ENCODE assay signal across 31 cellular contexts in genomic region chr15:66045542-66045941, GRCh38.
"Had no signal": no experiment of that assay in that cellular context is flagged by ENCODE, and none has a peak within 500 bp of the region (broad histone marks: within the 10 kb centered on the region; RNA-seq: fewer than 3 reads in every experiment).

No MANE protein-coding gene starts in this region.

- H3K36me3 ChIP-seq: ascending aorta, brain microvascular endothelial cell, breast epithelium had no signal

- FAIRE-seq: TTC549 had no signal

- ATAC-seq: activated CD8-positive, alpha-beta memory T cell treated with anti-CD3 and anti-CD28 coated beads, Interleukin-2, amount 10 ng/mL, durations not matched to agents 7 days and 5 days; activated CD8-positive, alpha-beta T cell treated with anti-CD3 and anti-CD28 coated beads, Interleukin-2, amount 10 ng/mL, durations not matched to agents 7 days and 5 days; activated naive CD8-positive, alpha-beta T cell treated with anti-CD3 and anti-CD28 coated beads, Interleukin-2, amount 50 U/mL, for 24 hours; body of pancreas had no signal

- DNase-seq: activated B cell treated with CpG ODN at 0.5 μM for 24 hours; activated CD4-positive, alpha-beta memory T cell treated with anti-CD3 and anti-CD28 coated beads for 36 hours; activated CD4-positive, alpha-beta T cell treated with anti-CD3 and anti-CD28 coated beads for 4 hours; activated CD4-positive, alpha-beta T cell treated with anti-CD3 and anti-CD28 coated beads, Interleukin-2, amount 10 ng/mL, durations not matched to agents 24 days and 14 days; activated CD4-positive, alpha-beta T cell treated with anti-CD3 and anti-CD28 coated beads, Interleukin-2, amount 50 U/mL, for 1 hour; activated CD4-positive, alpha-beta T cell treated with anti-CD3 and anti-CD28 coated beads, Interleukin-2, amount 50 U/mL, for 4 hours; activated CD4-positive, CD25-positive, alpha-beta regulatory T cell treated with anti-CD3 and anti-CD28 coated beads, Interleukin-2, amount 50 U/mL, for 72 hours; activated CD8-positive, alpha-beta memory T cell treated with anti-CD3 and anti-CD28 coated beads for 24 hours; activated CD8-positive, alpha-beta memory T cell treated with anti-CD3 and anti-CD28 coated beads, Interleukin-2, amount 10 ng/mL, durations not matched to agents 7 days and 5 days; activated CD8-positive, alpha-beta memory T cell treated with anti-CD3 and anti-CD28 coated beads, Interleukin-2, amount 50 U/mL, for 48 hours; activated CD8-positive, alpha-beta T cell treated with anti-CD3 and anti-CD28 coated beads, Interleukin-2, amount 10 ng/mL, durations not matched to agents 7 days and 5 days; activated effector memory CD4-positive, alpha-beta T cell treated with Interleukin-2 at 50 U/mL for 16 hours; activated gamma-delta T cell; activated naive CD4-positive, alpha-beta T cell treated with anti-CD3 and anti-CD28 coated beads, Interleukin-2, amount 10 ng/mL, durations not matched to agents 7 days and 5 days; activated naive CD4-positive, alpha-beta T cell treated with Interleukin-2 at 50 U/mL for 16 hours; activated naive CD8-positive, alpha-beta T cell treated with anti-CD3 and anti-CD28 coated beads, Interleukin-2, amount 10 ng/mL, durations not matched to agents 7 days and 5 days; activated naive CD8-positive, alpha-beta T cell treated with anti-CD3 and anti-CD28 coated beads, Interleukin-2, amount 50 U/mL, for 24 hours; activated T-cell treated with anti-CD3 and anti-CD28 coated beads, Interleukin-2, amount 50 U/mL, for 24 hours; activated T-cell treated with anti-CD3 and anti-CD28 coated beads, Interleukin-2, amount 50 U/mL, for 48 hours; amygdala; anterior cingulate cortex; body of pancreas; brain microvascular endothelial cell; central memory CD4-positive, alpha-beta T cell; T-helper 1 cell; T-helper 2 cell; T-helper 9 cell had no signal

- H3K4me3 ChIP-seq: ascending aorta, body of pancreas, breast epithelium had no signal

- H3K4me1 ChIP-seq: ascending aorta, breast epithelium had no signal

- H3K27me3 ChIP-seq: ascending aorta, body of pancreas, breast epithelium had no signal

- H3K9me3 ChIP-seq: ascending aorta, body of pancreas, breast epithelium had no signal

- H3K27ac ChIP-seq: ascending aorta, body of pancreas, brain microvascular endothelial cell, breast epithelium, VCaP had no signal
